8 cellular contexts compared by ENCODE assay signal in the genomic region with DNA sequence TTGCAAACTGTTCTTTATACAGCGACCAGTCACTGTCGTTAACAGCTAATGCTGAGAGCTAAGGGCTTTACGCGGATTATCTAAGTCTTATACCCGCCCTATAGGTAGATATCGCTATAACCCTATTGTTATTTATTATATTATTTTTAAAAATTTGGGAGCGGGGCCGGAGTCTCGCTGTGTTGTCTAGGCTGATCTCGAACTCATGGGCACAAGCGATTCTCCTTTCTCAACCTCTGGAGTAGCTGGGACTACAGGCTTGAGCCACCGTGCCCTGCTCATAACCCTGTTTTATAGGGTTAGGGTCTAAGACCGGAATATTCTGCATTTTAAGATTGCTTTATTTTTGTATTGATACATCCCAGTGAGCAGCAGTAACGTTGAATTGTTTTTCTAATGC. TPM values are rescaled to one million over a fixed set of nuclear protein-coding genes. Genes with fewer than 3 reads are reported as not detected.
DNase-seq lines count a peak whose midpoint lies in the region; ATAC-seq and TF ChIP-seq lines count a peak whose summit lies in the region.

No MANE protein-coding gene starts in this region.

- peaks cover 13 to 17% of the 10 kb centered on the region in 2 donors for H3K4me1 Mint-ChIP-seq in effector memory CD8-positive, alpha-beta T cell (ENCODE audit: low read depth in 2 of 2)
- peaks cover 21% of the 10 kb centered on the region for H3K4me1 Mint-ChIP-seq in neural crest cell

- peak overlapping the region; percentile 97 to 98 for H3K27ac Mint-ChIP-seq in effector memory CD8-positive, alpha-beta T cell
- peak overlapping the region; percentile 96 for H3K27ac Mint-ChIP-seq in neural crest cell (ENCODE audit: unreplicated experiment)

- peak overlapping the region; percentile 94 for H3K27ac ChIP-seq in C4-2B

- H3K9me3 Mint-ChIP-seq in effector memory CD8-positive, alpha-beta T cell: no peaks in the 10 kb centered on the region
- H3K9me3 Mint-ChIP-seq in neural crest cell: peaks cover 5% of the 10 kb centered on the region

- peak overlapping the region; percentile 99 to 100 for H3K4me3 Mint-ChIP-seq in effector memory CD8-positive, alpha-beta T cell
- peak overlapping the region; percentile 96 for H3K4me3 Mint-ChIP-seq in neural crest cell

- DNase-seq in MG63: no peak
- no peak for DNase-seq in effector memory CD8-positive, alpha-beta T cell
- no peak for DNase-seq in neural crest cell (ENCODE audit: low read depth, low spot score)
- no peak for DNase-seq in stimulated activated naive CD4-positive, alpha-beta T cell (lab: John Stamatoyannopoulos, UW)
- DNase-seq in NCI-H2196 treated with DMSO at 0.1 percent for 48 hours (lab: John Stamatoyannopoulos, UW; ENCODE audit: unreplicated experiment): no peak
- no peak for DNase-seq in NK-92 (lab: John Stamatoyannopoulos, UW; ENCODE audit: unreplicated experiment)

- H3K4me3 ChIP-seq in MG63: peak overlapping the region; percentile 97

- peaks cover 71% of the 10 kb centered on the region for H3K36me3 ChIP-seq in MG63

- no peaks in the 10 kb centered on the region for H3K27me3 ChIP-seq in MG63

- H3K36me3 Mint-ChIP-seq in effector memory CD8-positive, alpha-beta T cell (ENCODE audit: insufficient read depth): peaks cover 17% of the 10 kb centered on the region
- H3K36me3 Mint-ChIP-seq in neural crest cell (ENCODE audit: low read depth): peaks cover 14% of the 10 kb centered on the region

- no peak for ATAC-seq in effector memory CD8-positive, alpha-beta T cell (replicated peaks)
- no peak for ATAC-seq in HG02763 (IDR thresholded peaks at IDR 0.05; ENCODE audit: unreplicated experiment)

- no peaks in the 10 kb centered on the region for H3K27me3 Mint-ChIP-seq in effector memory CD8-positive, alpha-beta T cell
- H3K27me3 Mint-ChIP-seq in neural crest cell (ENCODE audit: low read depth): no peaks in the 10 kb centered on the region

- H3K9me3 ChIP-seq in MG63: peaks cover 13% of the 10 kb centered on the region

- TF ChIP-seq CTCF in C4-2B (conservative IDR thresholded peaks at IDR 0.05) (no peak), neural crest cell (conservative IDR thresholded peaks at IDR 0.05) (no peak)

RNA-seq across cellular contexts. Expression of gene DEF8, which starts 24.7 kb away (rescaled TPM):
- 357 and 571 TPM in 2 replicates for total RNA-seq in MG63 (2014; rRNA removed; shearing (Covaris generic); ENCODE audit: low replicate concordance)
- total RNA-seq in neural crest cell: 67.6 and 70.1 TPM in 2 replicates

RNA-seq across cellular contexts. Expression of gene DBNDD1, which starts 46.0 kb away (rescaled TPM):
- total RNA-seq in MG63 (2014; rRNA removed; shearing (Covaris generic); ENCODE audit: low replicate concordance): 28.0 and 37.3 TPM in 2 replicates
- 4.9 and 5.6 TPM in 2 replicates for total RNA-seq in neural crest cell

RNA-seq across cellular contexts. Expression of gene TUBB3, which starts 50.1 kb away (rescaled TPM):
- total RNA-seq in MG63 (2014; rRNA removed; shearing (Covaris generic); ENCODE audit: low replicate concordance): 803 and 1,289 TPM in 2 replicates
- total RNA-seq in neural crest cell: 518 and 541 TPM in 2 replicates

RNA-seq across cellular contexts. Expression of gene MC1R, which starts 54.6 kb away (rescaled TPM):
- 12.1 and 21.1 TPM in 2 replicates for total RNA-seq in MG63 (2014; rRNA removed; shearing (Covaris generic); ENCODE audit: low replicate concordance)
- 7.7 and 8.3 TPM in 2 replicates for total RNA-seq in neural crest cell
